8 cellular contexts compared by ENCODE assay signal in the genomic region with DNA sequence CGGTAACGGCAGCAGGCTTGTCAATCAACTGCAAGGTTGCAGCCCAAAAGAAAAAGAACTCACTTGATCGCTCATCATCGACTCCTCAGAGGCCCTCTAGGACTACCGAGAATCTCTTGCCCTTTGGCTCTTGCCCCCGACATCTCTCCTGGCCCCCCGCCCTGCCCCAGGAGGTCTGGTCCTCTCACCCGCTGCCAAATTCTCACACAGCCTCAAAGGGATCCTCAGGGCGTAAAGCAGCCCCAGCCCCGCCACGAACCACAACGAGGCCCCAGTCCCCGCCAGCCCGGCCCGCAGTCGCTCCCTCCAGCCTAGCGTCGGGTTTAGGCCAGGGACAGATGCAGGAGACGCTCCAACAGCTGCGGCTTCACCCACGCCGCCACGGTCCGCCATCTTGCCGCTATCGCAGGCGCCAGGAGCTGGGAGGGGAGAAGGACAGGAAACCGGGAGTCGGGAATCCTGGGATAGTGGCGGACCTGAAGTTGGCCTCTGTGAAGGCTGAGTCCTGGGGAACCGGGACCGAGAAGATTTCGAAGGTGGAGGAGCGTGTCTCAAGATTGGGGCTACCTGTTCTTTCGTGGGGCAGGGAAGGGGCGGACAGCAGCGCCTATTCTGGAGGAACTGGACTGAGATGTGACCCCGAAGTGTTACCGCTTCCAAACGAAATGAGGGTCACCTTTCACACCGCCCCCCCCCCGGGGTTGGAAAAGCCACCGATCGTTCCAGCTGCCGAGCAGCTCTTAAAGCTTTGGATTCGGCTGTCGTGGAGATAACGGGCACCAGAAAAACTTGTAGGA. TPM values are rescaled to one million over a fixed set of nuclear protein-coding genes. Genes with fewer than 3 reads are reported as not detected.
DNase-seq lines count a peak whose midpoint lies in the region; ATAC-seq and TF ChIP-seq lines count a peak whose summit lies in the region.

A gene with protein sequence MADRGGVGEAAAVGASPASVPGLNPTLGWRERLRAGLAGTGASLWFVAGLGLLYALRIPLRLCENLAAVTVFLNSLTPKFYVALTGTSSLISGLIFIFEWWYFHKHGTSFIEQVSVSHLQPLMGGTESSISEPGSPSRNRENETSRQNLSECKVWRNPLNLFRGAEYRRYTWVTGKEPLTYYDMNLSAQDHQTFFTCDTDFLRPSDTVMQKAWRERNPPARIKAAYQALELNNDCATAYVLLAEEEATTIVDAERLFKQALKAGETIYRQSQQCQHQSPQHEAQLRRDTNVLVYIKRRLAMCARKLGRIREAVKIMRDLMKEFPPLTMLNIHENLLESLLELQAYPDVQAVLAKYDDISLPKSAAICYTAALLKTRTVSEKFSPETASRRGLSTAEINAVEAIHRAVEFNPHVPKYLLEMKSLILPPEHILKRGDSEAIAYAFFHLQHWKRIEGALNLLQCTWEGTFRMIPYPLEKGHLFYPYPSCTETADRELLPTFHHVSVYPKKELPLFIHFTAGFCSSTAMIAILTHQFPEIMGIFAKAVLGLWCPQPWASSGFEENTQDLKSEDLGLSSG (minus strand): TSS at position 421 of the 797 bp plus-strand sequence. CDS start 28 bp downstream, at position 393.

- TF ChIP-seq POLR2A in body of pancreas (IDR thresholded peaks at IDR 0.05), result peak in 1 of 3 donors; percentile 30

- peaks cover 30% of the 10 kb centered on the region for H3K4me1 ChIP-seq in body of pancreas

- H3K27ac ChIP-seq in body of pancreas, result peak within 1 kb of the TSS; percentile 90 to 98 (median 96)

- no peaks in the 10 kb centered on the region for H3K27me3 ChIP-seq in body of pancreas

- H3K36me3 ChIP-seq in body of pancreas (replicated peaks in 1 of 2; ENCODE audit: insufficient read depth in 1 of 2, low read depth in 2 of 2), result no peaks in the 10 kb centered on the region

- WGBS in body of pancreas, 2 donors, result 0% methylated on average over 21 to 48 of the region's 48 CpGs

- H3K4me3 ChIP-seq in body of pancreas, result peak within 1 kb of the TSS; percentile 59 to 82

- intact Hi-C loops in body of pancreas (cut with DNase I), result no loop called here

- peak in 1 of 7 experiments; percentile 15 for TF ChIP-seq CTCF in body of pancreas (IDR thresholded peaks at IDR 0.05)

- ATAC-seq in body of pancreas (peak; percentile 82), HG03378 (IDR thresholded peaks at IDR 0.05; ENCODE audit: unreplicated experiment) (no peak)

- H3K9me3 ChIP-seq in body of pancreas, result no peaks in the 10 kb centered on the region

- peak; percentile 28 for DNase-seq in NOMO-1 treated with DMSO at 0.1 percent for 48 hours (lab: John Stamatoyannopoulos, UW; ENCODE audit: unreplicated experiment)
- no peak for DNase-seq in NOMO-1 treated with dmso at 0.1 percent for 144 hours (lab: John Stamatoyannopoulos, UW; ENCODE audit: unreplicated experiment)
- peak; percentile 80 for DNase-seq in NCI-H1092 treated with DMSO at 0.1 percent for 48 hours (lab: John Stamatoyannopoulos, UW)
- peak; percentile 22 for DNase-seq in T1000 (lab: John Stamatoyannopoulos, UW)
- peak; percentile 72 to 86 (median 78) for DNase-seq in body of pancreas
- DNase-seq in hippocampal formation (lab: John Stamatoyannopoulos, UW), result peak; percentile 76 to 78
- DNase-seq in retina, result peak; percentile 90

RNA-seq across cellular contexts. Expression of the gene that starts here (rescaled TPM):
- 10 to 100 TPM in 1 of 2 donors, 1 to 10 TPM in 1; 9.6 to 22.3 TPM for total RNA-seq in body of pancreas
